Comparison of ENCODE assay signal across 8 cellular contexts in genomic region chr5:69024241-69024651, GRCh38.
DNase-seq lines count a peak whose midpoint lies in the region; ATAC-seq, FAIRE-seq and TF ChIP-seq lines count a peak whose summit lies in the region.

No MANE protein-coding gene starts in this region.

- H3K79me2 ChIP-seq in KMS-11 (ENCODE audit: insufficient read depth, low read depth), result no peaks in the 10 kb centered on the region

- no peaks in the 10 kb centered on the region for H3K4me1 ChIP-seq in KMS-11 (ENCODE audit: low read depth, poor library complexity, severe bottlenecking)

- no peak overlapping the region for H3K27ac ChIP-seq in KMS-11

- H2AFZ ChIP-seq in KMS-11 (ENCODE audit: low read depth), result no peak overlapping the region

- no peaks in the 10 kb centered on the region for H4K20me1 ChIP-seq in KMS-11 (ENCODE audit: insufficient read depth)

- no peak for FAIRE-seq in GM12892 (lab: Jason Lieb, UNC)

- CTCF ChIA-PET in activated CD4-positive, alpha-beta T cell treated with anti-CD3 and anti-CD28 coated beads for 36 hours (lab: Charles Lee), result interaction anchor here (0.7 to 1.5 kb wide), 9 partner anchors 11 to 166 kb away, joined by 3 to 6 read pairs (median 3); no protein-coding TSS in a partner anchor

- H3K9me3 Mint-ChIP-seq in activated CD4-positive, alpha-beta T cell treated with anti-CD3 and anti-CD28 coated beads for 36 hours (ENCODE audit: low read depth), result no peaks in the 10 kb centered on the region

- no peak overlapping the region for H3K4me3 ChIP-seq in KMS-11 (IDR thresholded peaks at IDR 0.05; ENCODE audit: insufficient read depth, low read depth, low read length)

- no peaks in the 10 kb centered on the region for H3K4me1 Mint-ChIP-seq in activated CD4-positive, alpha-beta T cell treated with anti-CD3 and anti-CD28 coated beads for 36 hours
- H3K4me1 Mint-ChIP-seq in T-helper 17 cell, result no peaks in the 10 kb centered on the region

- H3K27me3 ChIP-seq in KMS-11 (ENCODE audit: insufficient read depth, low read depth), result no peaks in the 10 kb centered on the region

- peak; percentile 35 for DNase-seq in activated CD4-positive, alpha-beta T cell treated with anti-CD3 and anti-CD28 coated beads for 36 hours
- no peak for DNase-seq in activated CD4-positive, alpha-beta T cell treated with anti-CD3 and anti-CD28 coated beads, Interleukin-2, amount 50 U/mL, for 48 hours
- DNase-seq in T-helper 17 cell (no peak), fibroblast of peridontal ligament (ENCODE audit: extremely low read depth) (peak; percentile 42), pons (ENCODE audit: low spot score) (peak; percentile 75), GM12892 (ENCODE audit: insufficient read length) (no peak)

- TF ChIP-seq CTCF in KMS-11 (conservative IDR thresholded peaks at IDR 0.05; ENCODE audit: low read depth, low read length), result peak; percentile 95

- H3K9me3 ChIP-seq in T-helper 17 cell (ENCODE audit: control insufficient read depth, low read length, poor library complexity, severe bottlenecking), result no peaks in the 10 kb centered on the region

- H3K4me2 ChIP-seq in KMS-11, result no peak overlapping the region

- no peak overlapping the region for H3K4me3 Mint-ChIP-seq in activated CD4-positive, alpha-beta T cell treated with anti-CD3 and anti-CD28 coated beads for 36 hours
- no peak overlapping the region for H3K4me3 Mint-ChIP-seq in T-helper 17 cell

- H3K9ac ChIP-seq in KMS-11, result no peak overlapping the region

- TF ChIP-seq POLR2A in GM12892 (IDR thresholded peaks at IDR 0.05; ENCODE audit: low read depth, low read length), result no peak

- H3K27ac Mint-ChIP-seq in activated CD4-positive, alpha-beta T cell treated with anti-CD3 and anti-CD28 coated beads for 36 hours, result no peak overlapping the region
- H3K27ac Mint-ChIP-seq in T-helper 17 cell, result no peak overlapping the region

- intact Hi-C loops in activated CD4-positive, alpha-beta T cell treated with anti-CD3 and anti-CD28 coated beads for 36 hours (cut with DNase I, micrococcal nuclease), result no loop called here

- H3K36me3 ChIP-seq in KMS-11 (ENCODE audit: insufficient read depth), result no peaks in the 10 kb centered on the region

- POLR2A ChIA-PET in activated CD4-positive, alpha-beta T cell treated with anti-CD3 and anti-CD28 coated beads for 36 hours (lab: Charles Lee), result no interaction called here

- ATAC-seq in activated CD4-positive, alpha-beta T cell treated with anti-CD3 and anti-CD28 coated beads for 36 hours, result peak; percentile 90
- peak; percentile 45 for ATAC-seq in T-helper 17 cell
- no peak for ATAC-seq in HG02759 (IDR thresholded peaks at IDR 0.05; ENCODE audit: unreplicated experiment)

- no peaks in the 10 kb centered on the region for H3K36me3 Mint-ChIP-seq in activated CD4-positive, alpha-beta T cell treated with anti-CD3 and anti-CD28 coated beads for 36 hours (ENCODE audit: low read depth)
- H3K36me3 Mint-ChIP-seq in T-helper 17 cell (ENCODE audit: low read depth), result peaks cover 4% of the 10 kb centered on the region

- H3K27me3 Mint-ChIP-seq in activated CD4-positive, alpha-beta T cell treated with anti-CD3 and anti-CD28 coated beads for 36 hours, result peaks cover 7% of the 10 kb centered on the region
- peaks cover 61% of the 10 kb centered on the region for H3K27me3 Mint-ChIP-seq in T-helper 17 cell

Comparison
In these comparisons a context has a peak if more than half of its experiments do, and no peak if none do; other contexts are left out.
1. DNase-seq: peak in activated CD4-positive, alpha-beta T cell treated with anti-CD3 and anti-CD28 coated beads for 36 hours (single experiment), fibroblast of peridontal ligament (single experiment) and pons (single experiment); none in activated CD4-positive, alpha-beta T cell treated with anti-CD3 and anti-CD28 coated beads, Interleukin-2, amount 50 U/mL, for 48 hours (0 of 2), T-helper 17 cell (0 of 3) and GM12892 (single experiment).